ENCODE assay signal across 1 cellular context in genomic region chr17:41013606-41014005, GRCh38.
TF ChIP-seq lines count a peak whose summit lies in the region.

No MANE protein-coding gene starts in this region.

TF ChIP-seq in IMR-90, 13 proteins besides CTCF, POLR2A, EP300 and RAD21:
- TF ChIP-seq RFX5 (IDR thresholded peaks at IDR 0.05; ENCODE audit: low read depth, low read length) (no peak), BHLHE40 (IDR thresholded peaks at IDR 0.05; ENCODE audit: low read depth, low read length) (peak; percentile 36; the same call in 1 of the 2 replicates)
